Comparison of ENCODE assay signal across 21 cellular contexts in genomic region chr4:153822316-153822715, GRCh38. TPM values are rescaled to one million over a fixed set of nuclear protein-coding genes. Genes with fewer than 3 reads are reported as not detected.
"Had no signal": no experiment of that assay in that cellular context is flagged by ENCODE, and none has a peak within 500 bp of the region (broad histone marks: within the 10 kb centered on the region; RNA-seq: fewer than 3 reads in every experiment).

No MANE protein-coding gene starts in this region.

- H3K4me1 ChIP-seq: esophagus muscularis mucosa, heart left ventricle, pancreas, tibial artery, upper lobe of left lung, uterus had no signal

- H3K27me3 ChIP-seq: esophagus muscularis mucosa, neural progenitor cell, pancreas, tibial artery, upper lobe of left lung, uterus had no signal

- H3K27ac ChIP-seq: epithelial cell of prostate, esophagus muscularis mucosa, heart left ventricle, neural progenitor cell, pancreas, tibial artery, upper lobe of left lung, uterus had no signal

- H3K9me3 Mint-ChIP-seq: stimulated activated effector memory CD8-positive, alpha-beta T cell treated with anti-CD3 and anti-CD28 coated beads, Interleukin-12 subunit alpha, Interleukin-12 subunit beta, amount 100 ng/mL, for 72 hours had no signal

- ATAC-seq: heart left ventricle; mucosa of descending colon; naive thymus-derived CD8-positive, alpha-beta T cell; pancreas; right cardiac atrium; stimulated activated effector memory CD8-positive, alpha-beta T cell treated with anti-CD3 and anti-CD28 coated beads, Interleukin-12 subunit alpha, Interleukin-12 subunit beta, amount 100 ng/mL, for 72 hours had no signal

- H2AFZ ChIP-seq: neural progenitor cell had no signal

- H3K36me3 ChIP-seq: esophagus muscularis mucosa, heart left ventricle, neural progenitor cell, pancreas, tibial artery, upper lobe of left lung, uterus had no signal

- H3K27me3 Mint-ChIP-seq: progenitor cell of endocrine pancreas had no signal

- H3K4me3 ChIP-seq: esophagus muscularis mucosa, heart left ventricle, mucosa of descending colon, neural progenitor cell, pancreas, tibial artery, upper lobe of left lung, uterus had no signal

- H3K36me3 Mint-ChIP-seq: stimulated activated effector memory CD8-positive, alpha-beta T cell treated with anti-CD3 and anti-CD28 coated beads, Interleukin-12 subunit alpha, Interleukin-12 subunit beta, amount 100 ng/mL, for 72 hours had no signal

- H3K4me2 ChIP-seq: neural progenitor cell had no signal

- H3K27ac Mint-ChIP-seq: naive thymus-derived CD8-positive, alpha-beta T cell; neural progenitor cell; progenitor cell of endocrine pancreas; stimulated activated effector memory CD8-positive, alpha-beta T cell treated with anti-CD3 and anti-CD28 coated beads, Interleukin-12 subunit alpha, Interleukin-12 subunit beta, amount 100 ng/mL, for 72 hours; stimulated activated naive CD8-positive, alpha-beta T cell treated with anti-CD3 and anti-CD28 coated beads, Interleukin-15, Interleukin-2, amounts not matched to agents 100 ng/mL and 50 ng/mL, for 24 hours had no signal

- H3K9me3 ChIP-seq: mucosa of descending colon, pancreas, tibial artery, upper lobe of left lung, uterus had no signal

- DNase-seq: effector memory CD4-positive, alpha-beta T cell; heart left ventricle; hippocampal formation; mucosa of descending colon; naive thymus-derived CD8-positive, alpha-beta T cell; occipital lobe; pancreas; right cardiac atrium; stimulated activated CD4-positive, alpha-beta T cell treated with anti-CD3 and anti-CD28 coated beads, Interleukin-4, amount 100 ng/mL, for 1 hour; stimulated activated CD8-positive, alpha-beta memory T cell treated with anti-CD3 and anti-CD28 coated beads, Interleukin-4, amount 100 ng/mL, for 48 hours; tibial artery; upper lobe of left lung; uterus had no signal

- H3K4me3 Mint-ChIP-seq: naive thymus-derived CD8-positive, alpha-beta T cell; neural progenitor cell; stimulated activated effector memory CD8-positive, alpha-beta T cell treated with anti-CD3 and anti-CD28 coated beads, Interleukin-12 subunit alpha, Interleukin-12 subunit beta, amount 100 ng/mL, for 72 hours; stimulated activated naive CD8-positive, alpha-beta T cell treated with anti-CD3 and anti-CD28 coated beads, Interleukin-15, Interleukin-2, amounts not matched to agents 100 ng/mL and 50 ng/mL, for 24 hours had no signal

- H3K4me1 Mint-ChIP-seq: naive thymus-derived CD8-positive, alpha-beta T cell; neural progenitor cell; stimulated activated effector memory CD8-positive, alpha-beta T cell treated with anti-CD3 and anti-CD28 coated beads, Interleukin-12 subunit alpha, Interleukin-12 subunit beta, amount 100 ng/mL, for 72 hours had no signal

- H3K9ac ChIP-seq: neural progenitor cell had no signal

RNA-seq across cellular contexts. Expression of gene SFRP2, which starts 33.4 kb away (rescaled TPM):
- total RNA-seq: glomerular endothelial cell; lung microvascular endothelial cell; naive thymus-derived CD8-positive, alpha-beta T cell had no signal
- polyA plus RNA-seq: naive thymus-derived CD8-positive, alpha-beta T cell had no signal
